20 cellular contexts compared by ENCODE assay signal in genomic region chr3:11244131-11244677, GRCh38. TPM values are rescaled to one million over a fixed set of nuclear protein-coding genes. Genes with fewer than 3 reads are reported as not detected.
A peak's percentile ranks its signal among the peaks of the same experiment; 100 is the strongest.
DNase-seq lines count a peak whose midpoint lies in the region; ATAC-seq and TF ChIP-seq lines count a peak whose summit lies in the region.
"Had no signal": no experiment of that assay in that cellular context is flagged by ENCODE, and none has a peak within 500 bp of the region (broad histone marks: within the 10 kb centered on the region; RNA-seq: fewer than 3 reads in every experiment).

No MANE protein-coding gene starts in this region.

- H3K4me1 ChIP-seq in GM23338 (ENCODE audit: insufficient read depth), result no peaks in the 10 kb centered on the region
- peaks cover 37% of the 10 kb centered on the region for H3K4me1 ChIP-seq in SJSA1 (replicated peaks)
- H3K4me1 ChIP-seq in mucosa of descending colon (ENCODE audit: low read depth), result no peaks in the 10 kb centered on the region
- H3K4me1 ChIP-seq in neuronal stem cell (ENCODE audit: control insufficient read depth in 2 of 2, insufficient read depth in 1 of 2, low read depth in 1 of 2, low read length in 2 of 2), result no peaks in the 10 kb centered on the region
- H3K4me1 ChIP-seq: BLaER1 had no signal

- no peak overlapping the region for H3K4me3 Mint-ChIP-seq in GM23338
- H3K4me3 Mint-ChIP-seq: effector memory CD8-positive, alpha-beta T cell; stimulated activated effector memory CD8-positive, alpha-beta T cell treated with anti-CD3 and anti-CD28 coated beads, Interleukin-12 subunit alpha, Interleukin-12 subunit beta, amount 100 ng/mL, for 72 hours; type B pancreatic cell had no signal

- DNase-seq in GM23338 (ENCODE audit: low spot score) (peak; percentile 44), SJSA1 (ENCODE audit: low read depth in 1 of 2, low spot score in 2 of 2) (peak in 1 of 2 experiments; percentile 34), epithelial cell of esophagus (ENCODE audit: low read depth) (peak; percentile 70), mucosa of descending colon (no peak), neuronal stem cell (ENCODE audit: low spot score) (no peak), HPDE6-E6E7 (ENCODE audit: extremely low spot score) (no peak)
- no peak for DNase-seq in activated T-cell treated with anti-CD3 and anti-CD28 coated beads, Interleukin-2, amount 50 U/mL, for 48 hours
- DNase-seq: activated naive CD4-positive, alpha-beta T cell treated with Interleukin-2 at 50 U/mL for 16 hours; DMS53; effector memory CD8-positive, alpha-beta T cell; glutamatergic neuron; kidney; NCI-H187 treated with DMSO at 0.1 percent for 48 hours; NCI-H524 had no signal

- H3K4me2 ChIP-seq in GM23338, result no peak overlapping the region
- H3K4me2 ChIP-seq in neuronal stem cell (ENCODE audit: insufficient read depth, low read length, poor library complexity, severe bottlenecking), result no peak overlapping the region
- H3K4me2 ChIP-seq: BLaER1 had no signal

- no peaks in the 10 kb centered on the region for H3K4me1 Mint-ChIP-seq in GM23338

- H3K9ac ChIP-seq in neuronal stem cell (ENCODE audit: low read depth, low read length, poor library complexity), result no peak overlapping the region
- H3K9ac ChIP-seq: BLaER1 had no signal

- H3K23ac ChIP-seq in neuronal stem cell (ENCODE audit: low read depth, low read length, poor library complexity), result no peak overlapping the region

- H3K9me2 ChIP-seq in GM23338 (ENCODE audit: insufficient read depth), result no peaks in the 10 kb centered on the region

- no peaks in the 10 kb centered on the region for H4K20me1 ChIP-seq in GM23338 (replicated peaks; ENCODE audit: insufficient read depth)
- H4K20me1 ChIP-seq: BLaER1 had no signal

- no peaks in the 10 kb centered on the region for H3K79me2 ChIP-seq in GM23338 (replicated peaks; ENCODE audit: insufficient read depth)

- H3K27ac Mint-ChIP-seq in GM23338, result no peak overlapping the region
- H3K27ac Mint-ChIP-seq: effector memory CD8-positive, alpha-beta T cell; stimulated activated effector memory CD8-positive, alpha-beta T cell treated with anti-CD3 and anti-CD28 coated beads, Interleukin-12 subunit alpha, Interleukin-12 subunit beta, amount 100 ng/mL, for 72 hours; type B pancreatic cell had no signal

- H2AFZ ChIP-seq in GM23338, result peak overlapping the region; percentile 88
- no peak overlapping the region for H2AFZ ChIP-seq in neuronal stem cell (ENCODE audit: low read length)

- H2BK5ac ChIP-seq in neuronal stem cell (ENCODE audit: low read length), result no peak overlapping the region

- H3K36me3 Mint-ChIP-seq in GM23338 (ENCODE audit: low read depth), result no peaks in the 10 kb centered on the region
- H3K36me3 Mint-ChIP-seq: type B pancreatic cell had no signal

- no peaks in the 10 kb centered on the region for H3F3A ChIP-seq in GM23338 (replicated peaks; ENCODE audit: low read depth)

- no peak overlapping the region for H3K27ac ChIP-seq in GM23338 (ENCODE audit: low read depth)
- peak overlapping the region; percentile 48 for H3K27ac ChIP-seq in SJSA1
- no peak overlapping the region for H3K27ac ChIP-seq in neuronal stem cell (replicated peaks; ENCODE audit: low read length)
- H3K27ac ChIP-seq: BLaER1, skin epidermis had no signal

- H3K9me3 ChIP-seq in SJSA1 (replicated peaks) (no peaks in the 10 kb centered on the region), mucosa of descending colon (no peaks in the 10 kb centered on the region), neuronal stem cell (replicated peaks in 1 of 2; ENCODE audit: control insufficient read depth in 2 of 2, insufficient read depth in 1 of 2, low read depth in 1 of 2, low read length in 2 of 2) (peaks cover 0 to 2% of the 10 kb centered on the region in 2 donors)

- no peaks in the 10 kb centered on the region for H3K27me3 Mint-ChIP-seq in GM23338 (ENCODE audit: insufficient read depth, low read depth, poor library complexity)
- H3K27me3 Mint-ChIP-seq: type B pancreatic cell had no signal

- H4K91ac ChIP-seq in neuronal stem cell (ENCODE audit: low read depth, low read length, poor library complexity), result no peak overlapping the region

- no peak overlapping the region for H2BK12ac ChIP-seq in neuronal stem cell (ENCODE audit: low read length)

- ATAC-seq in GM23338 (peak; percentile 52; the same call in 2 of the 3 replicates), mucosa of descending colon (peak; percentile 65), HG02571 (IDR thresholded peaks at IDR 0.05; ENCODE audit: unreplicated experiment) (no peak)
- ATAC-seq: effector memory CD8-positive, alpha-beta T cell; Panc1; stimulated activated effector memory CD8-positive, alpha-beta T cell treated with anti-CD3 and anti-CD28 coated beads, Interleukin-12 subunit alpha, Interleukin-12 subunit beta, amount 100 ng/mL, for 72 hours had no signal

- no peak overlapping the region for H2AK5ac ChIP-seq in neuronal stem cell (ENCODE audit: low read depth, low read length)

- TF ChIP-seq CTCF in GM23338 (conservative IDR thresholded peaks at IDR 0.05; ENCODE audit: low read depth in 2 of 2) (no peak), epithelial cell of esophagus (IDR thresholded peaks at IDR 0.05; ENCODE audit: insufficient read depth, low read depth, low read length, missing control alignments) (no peak), mucosa of descending colon (IDR thresholded peaks at IDR 0.05) (no peak)

- H3K27me3 ChIP-seq in GM23338 (ENCODE audit: insufficient read depth), result no peaks in the 10 kb centered on the region
- no peaks in the 10 kb centered on the region for H3K27me3 ChIP-seq in SJSA1 (replicated peaks)
- no peaks in the 10 kb centered on the region for H3K27me3 ChIP-seq in neuronal stem cell (ENCODE audit: control insufficient read depth in 3 of 3, insufficient read depth in 3 of 3, low read depth in 1 of 3, low read length in 3 of 3)
- H3K27me3 ChIP-seq: BLaER1 had no signal

- no peak overlapping the region for H2BK15ac ChIP-seq in neuronal stem cell (ENCODE audit: low read length)

- no peak overlapping the region for H3K14ac ChIP-seq in neuronal stem cell (ENCODE audit: low read length)

- intact Hi-C loops in mucosa of descending colon (cut with DNase I, micrococcal nuclease), result no loop called here

- no peaks in the 10 kb centered on the region for H3K79me1 ChIP-seq in neuronal stem cell (ENCODE audit: low read depth, low read length)

- whole genome bisulfite sequencing in neuronal stem cell (ENCODE audit: extremely low coverage in 2 of 2, insufficient read length in 2 of 2, insufficient replicate concordance in 1 of 2), 2 donors, result no CpG with 5 or more reads among the region's 1 CpG

- no peaks in the 10 kb centered on the region for H3K9me3 Mint-ChIP-seq in GM23338
- H3K9me3 Mint-ChIP-seq: effector memory CD8-positive, alpha-beta T cell; stimulated activated effector memory CD8-positive, alpha-beta T cell treated with anti-CD3 and anti-CD28 coated beads, Interleukin-12 subunit alpha, Interleukin-12 subunit beta, amount 100 ng/mL, for 72 hours; type B pancreatic cell had no signal

- H3K36me3 ChIP-seq in GM23338 (ENCODE audit: insufficient read depth), result no peaks in the 10 kb centered on the region
- peaks cover 26% of the 10 kb centered on the region for H3K36me3 ChIP-seq in SJSA1
- no peaks in the 10 kb centered on the region for H3K36me3 ChIP-seq in mucosa of descending colon (ENCODE audit: low read depth)
- H3K36me3 ChIP-seq in neuronal stem cell (replicated peaks in 1 of 2; ENCODE audit: control insufficient read depth in 2 of 2, insufficient read depth in 2 of 2, low read length in 2 of 2), result no peaks in the 10 kb centered on the region
- H3K36me3 ChIP-seq: BLaER1 had no signal

- no peak overlapping the region for H4K8ac ChIP-seq in neuronal stem cell (ENCODE audit: low read depth, low read length)

- no peak overlapping the region for H3K4ac ChIP-seq in neuronal stem cell (ENCODE audit: low read length)

- no peak overlapping the region for H2BK120ac ChIP-seq in neuronal stem cell (ENCODE audit: low read depth, low read length)

- H3K18ac ChIP-seq in neuronal stem cell (ENCODE audit: low read length), result no peak overlapping the region

- H3K4me3 ChIP-seq in GM23338 (no peak overlapping the region), SJSA1 (no peak overlapping the region), epithelial cell of esophagus (ENCODE audit: low read length) (no peak overlapping the region), mucosa of descending colon (no peak overlapping the region), neuronal stem cell (ENCODE audit: low read length in 2 of 2) (no peak overlapping the region)
- H3K4me3 ChIP-seq: BLaER1, skin epidermis had no signal

TF ChIP-seq in GM23338, 12 proteins besides CTCF, POLR2A, EP300 and RAD21:
- 0 out of 2 replicates have a peak, but pooled peaks have one; percentile 40 for TF ChIP-seq ETS1 (IDR thresholded peaks at IDR 0.05)
- no peak for TF ChIP-seq CREB1 (CRISPR knock-in tag; IDR thresholded peaks at IDR 0.05; ENCODE audit: low read depth)

RNA-seq across cellular contexts. Expression of gene ATG7, which starts 28.0 kb away (rescaled TPM):
- 16.0 and 36.7 TPM in 2 replicates for total RNA-seq in GM23338 (2014; rRNA removed; shearing (Covaris generic))
- 16.0 and 16.2 TPM in 2 replicates for polyA plus RNA-seq in GM23338 (2016; fragmentation: Nextera tagmentation; extraction: Ambion mirVana)
- 36.7 and 45.2 TPM in 2 replicates for total RNA-seq in SJSA1 (2014; rRNA removed; shearing (Covaris generic))
- 10 to 100 TPM; 40.4 to 49.6 (median 43.3) TPM for total RNA-seq in mucosa of descending colon
- polyA plus RNA-seq in neuronal stem cell (2013, experiment 1 of 2), result 10.9 TPM
- 9.7 TPM for polyA plus RNA-seq in neuronal stem cell (2013, experiment 2 of 2)

Comparison
In these comparisons a context has a peak if more than half of its experiments do, and no peak if none do; other contexts are left out.
1. DNase-seq: peak in GM23338 (single experiment) and epithelial cell of esophagus (single experiment); none in mucosa of descending colon (0 of 3), neuronal stem cell (single experiment), activated T-cell treated with anti-CD3 and anti-CD28 coated beads, Interleukin-2, amount 50 U/mL, for 48 hours (0 of 2) and HPDE6-E6E7 (single experiment).